In the genomic region with DNA sequence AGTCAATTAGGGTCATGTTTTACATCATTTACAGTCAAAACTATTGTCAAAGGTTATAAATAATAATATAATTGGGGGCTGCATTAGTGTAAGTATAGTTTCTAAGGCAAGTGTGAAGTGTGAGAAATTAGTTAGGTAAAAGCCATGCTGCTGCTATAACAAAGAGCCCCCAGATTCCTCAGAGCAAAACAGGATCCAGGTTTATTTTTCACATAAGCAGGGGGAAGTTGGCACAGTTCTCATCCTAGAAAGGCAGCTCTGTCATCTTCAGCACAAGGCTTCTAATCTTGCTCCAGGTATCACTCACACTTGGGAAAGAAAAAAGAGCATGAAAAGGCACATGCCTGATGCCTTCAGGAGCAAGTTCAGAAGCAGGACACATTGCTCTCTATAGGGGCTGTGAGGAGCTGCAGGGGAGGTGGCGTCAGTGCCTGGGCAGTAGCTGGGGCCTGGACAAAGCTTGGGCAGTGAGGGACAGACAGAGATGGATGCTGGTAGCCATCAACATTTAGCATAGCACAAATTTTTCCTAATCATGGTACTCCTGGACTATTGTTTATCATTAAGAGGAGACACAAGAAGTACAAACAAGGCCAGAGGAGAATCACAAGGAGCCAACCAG, we compare ENCODE assay signal across 22 cellular contexts.
DNase-seq lines count a peak whose midpoint lies in the region; ATAC-seq and TF ChIP-seq lines count a peak whose summit lies in the region.
"Had no signal": no experiment of that assay in that cellular context is flagged by ENCODE, and none has a peak within 500 bp of the region (broad histone marks: within the 10 kb centered on the region; RNA-seq: fewer than 3 reads in every experiment).

No MANE protein-coding gene starts in this region.

- ATAC-seq in RWPE2 (ENCODE audit: low read depth) (no peak), foreskin keratinocyte (peak; percentile 6), T-cell (replicated peaks in 1 of 4) (no peak)

- H3K4me3 ChIP-seq in RWPE2 (ENCODE audit: severe bottlenecking) (no peak overlapping the region), smooth muscle cell (no peak overlapping the region)
- H3K4me3 ChIP-seq: BLaER1 treated with 17β-estradiol and CSF1 and Interleukin-3, amounts not matched to agents 10 nM and 100 nM; SK-N-MC had no signal

- H3K27me3 ChIP-seq in RWPE2 (ENCODE audit: insufficient read depth, poor library complexity, severe bottlenecking), result no peaks in the 10 kb centered on the region
- no peaks in the 10 kb centered on the region for H3K27me3 ChIP-seq in foreskin keratinocyte
- H3K27me3 ChIP-seq in smooth muscle cell (ENCODE audit: low read depth), result no peaks in the 10 kb centered on the region
- H3K27me3 ChIP-seq: BLaER1 treated with 17β-estradiol and CSF1 and Interleukin-3, amounts not matched to agents 10 nM and 100 nM had no signal

- H4K20me1 ChIP-seq in smooth muscle cell (ENCODE audit: low read depth), result no peaks in the 10 kb centered on the region
- H4K20me1 ChIP-seq: BLaER1 treated with 17β-estradiol and CSF1 and Interleukin-3, amounts not matched to agents 10 nM and 100 nM had no signal

- CTCF ChIA-PET in T-cell (lab: Charles Lee), result interaction anchor here in 1 of 2 donors (0.5 kb wide), 1 partner anchor 82 kb away, joined by 3 read pairs; no protein-coding TSS in a partner anchor

- no peak overlapping the region for H3K9ac ChIP-seq in smooth muscle cell (ENCODE audit: low read depth)
- H3K9ac ChIP-seq: BLaER1 treated with 17β-estradiol and CSF1 and Interleukin-3, amounts not matched to agents 10 nM and 100 nM had no signal

- H2AFZ ChIP-seq in smooth muscle cell (ENCODE audit: low read depth), result no peak overlapping the region

- H3K27me3 Mint-ChIP-seq in T-cell, result peaks cover 0 to 2% of the 10 kb centered on the region in 2 donors

- H3K27ac Mint-ChIP-seq in T-cell, result no peak overlapping the region
- H3K27ac Mint-ChIP-seq: CD4-positive, alpha-beta memory T cell had no signal

- H3K36me3 ChIP-seq in RWPE2 (ENCODE audit: low read depth) (no peaks in the 10 kb centered on the region), smooth muscle cell (ENCODE audit: low read depth) (no peaks in the 10 kb centered on the region)
- H3K36me3 ChIP-seq: BLaER1 treated with 17β-estradiol and CSF1 and Interleukin-3, amounts not matched to agents 10 nM and 100 nM had no signal

- H3K36me3 Mint-ChIP-seq in T-cell, result no peaks in the 10 kb centered on the region
- H3K36me3 Mint-ChIP-seq: CD4-positive, alpha-beta memory T cell had no signal

- no peak overlapping the region for H3K4me3 Mint-ChIP-seq in T-cell

- no peaks in the 10 kb centered on the region for H3K79me2 ChIP-seq in smooth muscle cell (ENCODE audit: low read depth)

- H3K4me1 ChIP-seq in RWPE2 (ENCODE audit: insufficient read depth, poor library complexity, severe bottlenecking) (peaks cover 12% of the 10 kb centered on the region), foreskin keratinocyte (peaks cover 26% of the 10 kb centered on the region), smooth muscle cell (ENCODE audit: low read depth) (no peaks in the 10 kb centered on the region)

- H3K27ac ChIP-seq in RWPE2 (ENCODE audit: poor library complexity, severe bottlenecking) (peak overlapping the region; percentile 42), foreskin keratinocyte (peak overlapping the region; percentile 9), smooth muscle cell (ENCODE audit: low read depth) (peak overlapping the region; percentile 54)
- H3K27ac ChIP-seq: 22Rv1; BLaER1 treated with 17β-estradiol and CSF1 and Interleukin-3, amounts not matched to agents 10 nM and 100 nM; SK-N-MC had no signal

- TF ChIP-seq CTCF in RWPE2 (IDR thresholded peaks at IDR 0.05; ENCODE audit: poor library complexity, severe bottlenecking) (no peak), foreskin keratinocyte (conservative IDR thresholded peaks at IDR 0.05) (no peak), smooth muscle cell (IDR thresholded peaks at IDR 0.05; ENCODE audit: borderline replicate concordance, insufficient read depth, poor library complexity, severe bottlenecking) (no peak)

- 100% methylated on average over 1 of the region's 1 CpG for WGBS in smooth muscle cell (ENCODE audit: low lambda C conversion rate)

- peaks cover 2% of the 10 kb centered on the region for H3F3A ChIP-seq in smooth muscle cell (ENCODE audit: low read depth)

- H3K4me1 Mint-ChIP-seq in T-cell, result no peaks in the 10 kb centered on the region
- H3K4me1 Mint-ChIP-seq: CD4-positive, alpha-beta memory T cell had no signal

- H3K9me3 Mint-ChIP-seq in T-cell, result no peaks in the 10 kb centered on the region
- H3K9me3 Mint-ChIP-seq: CD4-positive, alpha-beta memory T cell had no signal

- DNase-seq in DMS53 (lab: John Stamatoyannopoulos, UW) (peak; percentile 46), DMS53 treated with DMSO at 0.1 percent for 48 hours (lab: John Stamatoyannopoulos, UW; ENCODE audit: unreplicated experiment) (no peak), RWPE2 (ENCODE audit: low spot score) (no peak), foreskin keratinocyte (no peak), smooth muscle cell (lab: John Stamatoyannopoulos, UW; ENCODE audit: unreplicated experiment) (no peak), T-cell (no peak), NCI-H446 treated with DMSO at 0.1 percent for 48 hours (lab: John Stamatoyannopoulos, UW) (no peak)
- no peak for DNase-seq in stimulated activated naive CD4-positive, alpha-beta T cell (lab: John Stamatoyannopoulos, UW)
- DNase-seq: CD4-positive, alpha-beta memory T cell; EL; GF-D8; NCI-H1092 treated with DMSO at 0.1 percent for 48 hours; NCI-H1436 treated with DMSO at 0.1 percent for 48 hours; NCI-H2029 treated with DMSO at 0.1 percent for 48 hours; NCI-H226; NCI-H524; NCI-H82; SHP77; SW 1271 had no signal

- no peak overlapping the region for H3K4me2 ChIP-seq in smooth muscle cell
- H3K4me2 ChIP-seq: BLaER1 treated with 17β-estradiol and CSF1 and Interleukin-3, amounts not matched to agents 10 nM and 100 nM had no signal

- POLR2A ChIA-PET in T-cell (lab: Charles Lee), result no interaction called here

- H3K9me3 ChIP-seq in RWPE2 (ENCODE audit: severe bottlenecking) (no peaks in the 10 kb centered on the region), smooth muscle cell (replicated peaks; ENCODE audit: low read depth) (no peaks in the 10 kb centered on the region)
- H3K9me3 ChIP-seq: BLaER1 treated with 17β-estradiol and CSF1 and Interleukin-3, amounts not matched to agents 10 nM and 100 nM had no signal
